Comparison of ENCODE assay signal across 1 cellular context in the genomic region with DNA sequence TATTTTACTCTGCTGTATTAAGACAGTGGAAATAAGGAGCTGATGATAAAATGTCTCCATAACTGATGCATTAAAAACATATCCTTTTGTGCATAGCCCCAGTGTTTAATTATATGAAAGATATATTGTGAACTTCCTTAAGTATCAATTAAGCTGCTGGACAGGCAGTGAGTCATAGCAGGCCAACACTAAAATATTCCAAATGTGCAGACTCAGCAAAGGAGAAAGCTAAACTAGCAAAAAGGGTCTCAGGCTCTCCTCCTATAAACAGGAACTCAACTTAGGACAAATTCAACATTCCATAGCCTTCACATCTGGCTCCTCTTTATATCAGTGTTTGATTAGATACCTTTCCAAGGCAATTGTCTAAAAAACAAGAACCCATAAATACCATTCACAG.
TF ChIP-seq lines count a peak whose summit lies in the region.

No MANE protein-coding gene starts in this region.

TF ChIP-seq in IMR-90, 13 proteins besides CTCF, POLR2A, EP300 and RAD21:
- TF ChIP-seq MAFK (IDR thresholded peaks at IDR 0.05; ENCODE audit: low read depth, low read length) (peak; percentile 90), BHLHE40 (IDR thresholded peaks at IDR 0.05; ENCODE audit: low read depth, low read length) (no peak), SMC3 (IDR thresholded peaks at IDR 0.05; ENCODE audit: low read depth, low read length) (no peak), CEBPB (IDR thresholded peaks at IDR 0.05; ENCODE audit: low read depth, low read length) (no peak), NFE2L2 (IDR thresholded peaks at IDR 0.05; ENCODE audit: low read depth, low read length) (no peak)
